ENCODE assay signal across 19 cellular contexts in genomic region chr2:157891630-157892016, GRCh38. TPM values are rescaled to one million over a fixed set of nuclear protein-coding genes. Genes with fewer than 3 reads are reported as not detected.
DNase-seq lines count a peak whose midpoint lies in the region; ATAC-seq and TF ChIP-seq lines count a peak whose summit lies in the region.
"Had no signal": no experiment of that assay in that cellular context is flagged by ENCODE, and none has a peak within 500 bp of the region (broad histone marks: within the 10 kb centered on the region; RNA-seq: fewer than 3 reads in every experiment).

No MANE protein-coding gene starts in this region.

- peak overlapping the region; percentile 22 for H3K27ac ChIP-seq in HUES48 (ENCODE audit: low read depth, low read length)
- H3K27ac ChIP-seq: HL-60, spleen, uterus had no signal

- POLR2A ChIA-PET in activated CD4-positive, alpha-beta T cell treated with anti-CD3 and anti-CD28 coated beads, Interleukin-2, amount 10 ng/mL, durations not matched to agents 7 days and 5 days (lab: Charles Lee) = no interaction called here

- peaks cover 42% of the 10 kb centered on the region for H3K4me1 ChIP-seq in HUES48 (ENCODE audit: control insufficient read depth, insufficient read depth, low read length)
- H3K4me1 ChIP-seq: spleen had no signal

- peak overlapping the region; percentile 62 for H3K4me3 Mint-ChIP-seq in activated CD4-positive, alpha-beta T cell treated with anti-CD3 and anti-CD28 coated beads, Interleukin-2, amount 10 ng/mL, durations not matched to agents 7 days and 5 days
- peak overlapping the region; percentile 48 for H3K4me3 Mint-ChIP-seq in activated naive CD8-positive, alpha-beta T cell
- H3K4me3 Mint-ChIP-seq in nephron = no peak overlapping the region
- H3K4me3 Mint-ChIP-seq: CD14-positive monocyte had no signal

- H3K27me3 ChIP-seq in HUES48 (ENCODE audit: control insufficient read depth, insufficient read depth, low read length) = no peaks in the 10 kb centered on the region
- H3K27me3 ChIP-seq: spleen, uterus had no signal

- H3K4me3 ChIP-seq in HUES48 (ENCODE audit: low read depth, low read length) = no peak overlapping the region
- H3K4me3 ChIP-seq: spleen, uterus had no signal

- in situ Hi-C loops in GM13976 (cut with MboI; ENCODE audit: low sequenced_read_pairs, unreplicated experiment) = no loop called here

- H3K4me1 Mint-ChIP-seq in activated CD4-positive, alpha-beta T cell treated with anti-CD3 and anti-CD28 coated beads, Interleukin-2, amount 10 ng/mL, durations not matched to agents 7 days and 5 days = peaks cover 65% of the 10 kb centered on the region
- peaks cover 62% of the 10 kb centered on the region for H3K4me1 Mint-ChIP-seq in activated naive CD8-positive, alpha-beta T cell (ENCODE audit: low read depth)
- H3K4me1 Mint-ChIP-seq in nephron = peaks cover 20% of the 10 kb centered on the region

- ATAC-seq in HG02759 (IDR thresholded peaks at IDR 0.05; ENCODE audit: unreplicated experiment) = no peak
- ATAC-seq: left ventricle myocardium superior had no signal

- peak overlapping the region; percentile 90 for H3K27ac Mint-ChIP-seq in activated CD4-positive, alpha-beta T cell treated with anti-CD3 and anti-CD28 coated beads, Interleukin-2, amount 10 ng/mL, durations not matched to agents 7 days and 5 days
- H3K27ac Mint-ChIP-seq in activated naive CD8-positive, alpha-beta T cell = peak overlapping the region; percentile 81
- peak overlapping the region in 2 of 3 experiments; percentile 12 to 21 for H3K27ac Mint-ChIP-seq in nephron
- H3K27ac Mint-ChIP-seq: CD14-positive monocyte had no signal

- CTCF ChIA-PET in activated CD4-positive, alpha-beta T cell treated with anti-CD3 and anti-CD28 coated beads, Interleukin-2, amount 10 ng/mL, durations not matched to agents 7 days and 5 days (lab: Charles Lee) = interaction anchor here (1.1 to 1.9 kb wide), 4 partner anchors 8 to 589 kb away, joined by 3 to 11 read pairs (median 8); partner anchors contain the start of gene ACVR1

- DNase-seq in activated CD4-positive, alpha-beta T cell treated with anti-CD3 and anti-CD28 coated beads, Interleukin-2, amount 10 ng/mL, durations not matched to agents 7 days and 5 days = no peak
- no peak for DNase-seq in activated CD4-positive, alpha-beta T cell treated with anti-CD3 and anti-CD28 coated beads, Interleukin-2, amount 50 U/mL, for 1 hour
- DNase-seq in GM03348 (ENCODE audit: low spot score) (no peak), GM13976 (ENCODE audit: low spot score) (no peak)
- DNase-seq: aorta, DMS79, HCEC 1CT, head of caudate nucleus, left ventricle myocardium superior, NCI-H446, RPMI8226, spleen, uterus had no signal

- H3K36me3 Mint-ChIP-seq in activated CD4-positive, alpha-beta T cell treated with anti-CD3 and anti-CD28 coated beads, Interleukin-2, amount 10 ng/mL, durations not matched to agents 7 days and 5 days (ENCODE audit: low read depth) = peaks cover 36% of the 10 kb centered on the region
- peaks cover 4% of the 10 kb centered on the region for H3K36me3 Mint-ChIP-seq in activated naive CD8-positive, alpha-beta T cell
- no peaks in the 10 kb centered on the region for H3K36me3 Mint-ChIP-seq in nephron (ENCODE audit: low read depth)
- H3K36me3 Mint-ChIP-seq: CD14-positive monocyte had no signal

- H3K27me3 Mint-ChIP-seq in activated CD4-positive, alpha-beta T cell treated with anti-CD3 and anti-CD28 coated beads, Interleukin-2, amount 10 ng/mL, durations not matched to agents 7 days and 5 days = no peaks in the 10 kb centered on the region
- no peaks in the 10 kb centered on the region for H3K27me3 Mint-ChIP-seq in activated naive CD8-positive, alpha-beta T cell
- H3K27me3 Mint-ChIP-seq in nephron (ENCODE audit: low read depth) = peaks cover 3% of the 10 kb centered on the region

- no peak overlapping the region for H3K9ac ChIP-seq in HUES48 (ENCODE audit: low read depth, low read length)

- no peaks in the 10 kb centered on the region for H3K9me3 ChIP-seq in HUES48 (ENCODE audit: control insufficient read depth, insufficient read depth, low read length)
- H3K9me3 ChIP-seq: spleen, uterus had no signal

- H3K9me3 Mint-ChIP-seq in activated CD4-positive, alpha-beta T cell treated with anti-CD3 and anti-CD28 coated beads, Interleukin-2, amount 10 ng/mL, durations not matched to agents 7 days and 5 days = peaks cover 9% of the 10 kb centered on the region
- H3K9me3 Mint-ChIP-seq in activated naive CD8-positive, alpha-beta T cell (ENCODE audit: low read depth) = no peaks in the 10 kb centered on the region
- no peaks in the 10 kb centered on the region for H3K9me3 Mint-ChIP-seq in nephron

- H3K36me3 ChIP-seq in HUES48 (ENCODE audit: control insufficient read depth, insufficient read depth, low read length) = no peaks in the 10 kb centered on the region
- H3K36me3 ChIP-seq: spleen, uterus had no signal

- TF ChIP-seq CTCF in nephron (IDR thresholded peaks at IDR 0.05; ENCODE audit: unreplicated experiment in 3 of 3) (no peak), GM13976 (IDR thresholded peaks at IDR 0.05; ENCODE audit: borderline replicate concordance, control extremely low read depth, extremely low read depth, insufficient read depth, missing control alignments) (no peak)

RNA-seq across cellular contexts. Expression of gene ACVR1, which starts 15.5 kb away (rescaled TPM):
- total RNA-seq in activated CD4-positive, alpha-beta T cell treated with anti-CD3 and anti-CD28 coated beads, Interleukin-2, amount 10 ng/mL, durations not matched to agents 7 days and 5 days = 10 to 100 TPM; 26.0 to 29.6 TPM

Comparison
In these comparisons a context has a peak if more than half of its experiments do, and no peak if none do; other contexts are left out.
1. H3K27ac Mint-ChIP-seq: peak in every context shown above with its lines; median percentile 90 in activated CD4-positive, alpha-beta T cell treated with anti-CD3 and anti-CD28 coated beads, Interleukin-2, amount 10 ng/mL, durations not matched to agents 7 days and 5 days; 81 in activated naive CD8-positive, alpha-beta T cell; 16 in nephron.
2. H3K4me3 Mint-ChIP-seq: peak in activated CD4-positive, alpha-beta T cell treated with anti-CD3 and anti-CD28 coated beads, Interleukin-2, amount 10 ng/mL, durations not matched to agents 7 days and 5 days (single experiment) and activated naive CD8-positive, alpha-beta T cell (single experiment); none in nephron (0 of 3).